Comparison of ENCODE assay signal across 8 cellular contexts in genomic region chr2:109130726-109130995, GRCh38. TPM values are rescaled to one million over a fixed set of nuclear protein-coding genes. Genes with fewer than 3 reads are reported as not detected.
DNase-seq lines count a peak whose midpoint lies in the region; ATAC-seq and TF ChIP-seq lines count a peak whose summit lies in the region.

No MANE protein-coding gene starts in this region.

- DNase-seq in GM12865 (ENCODE audit: low read depth) (no peak), SJSA1 (ENCODE audit: low read depth in 1 of 2, low spot score in 2 of 2) (no peak), fibroblast of villous mesenchyme (ENCODE audit: low read depth) (no peak), dedifferentiated amniotic fluid mesenchymal stem cell (ENCODE audit: extremely low spot score) (no peak), MG63 (no peak), foreskin melanocyte (no peak)

- H3K4me3 ChIP-seq in GM12865 (ENCODE audit: low read depth, low read length) (peak overlapping the region; percentile 8), SJSA1 (peak overlapping the region; percentile 79), fibroblast of villous mesenchyme (ENCODE audit: low read depth, low read length) (peak overlapping the region; percentile 88), skin epidermis (peak overlapping the region; percentile 54 to 73 (median 61)), MG63 (no peak overlapping the region; the same call in 1 of the 2 replicates)

- H3K9me3 ChIP-seq in SJSA1 (replicated peaks) = no peaks in the 10 kb centered on the region
- no peaks in the 10 kb centered on the region for H3K9me3 ChIP-seq in MG63

- no peak for ATAC-seq in HG03342 (IDR thresholded peaks at IDR 0.05; ENCODE audit: unreplicated experiment)

- no peak for TF ChIP-seq CTCF in GM12865 (IDR thresholded peaks at IDR 0.05; ENCODE audit: insufficient read depth, low read depth, low read length, missing control alignments)
- TF ChIP-seq CTCF in fibroblast of villous mesenchyme (IDR thresholded peaks at IDR 0.05; ENCODE audit: insufficient read depth, low read depth, low read length) = no peak

- H3K27ac ChIP-seq in SJSA1 (no peak overlapping the region), skin epidermis (peak overlapping the region in 5 of 21 experiments; percentile 75 to 92 (median 83))

- H3K36me3 ChIP-seq in SJSA1 (peaks cover 6% of the 10 kb centered on the region; the same call in 1 of the 2 replicates), MG63 (no peaks in the 10 kb centered on the region)

- H3K4me1 ChIP-seq in SJSA1 (replicated peaks) = peaks cover 53% of the 10 kb centered on the region

- H3K27me3 ChIP-seq in SJSA1 (replicated peaks) (no peaks in the 10 kb centered on the region), MG63 (peaks cover 5% of the 10 kb centered on the region; the same call in 1 of the 2 replicates)

RNA-seq across cellular contexts. Expression of gene SH3RF3, which starts 1.7 kb away (rescaled TPM):
- total RNA-seq in SJSA1 (2014; rRNA removed; shearing (Covaris generic)) = 3.6 and 6.1 TPM in 2 replicates
- 11.9 and 13.4 TPM in 2 replicates for total RNA-seq in fibroblast of villous mesenchyme
- 0.22 and 0.82 TPM in 2 replicates for total RNA-seq in MG63 (2014; rRNA removed; shearing (Covaris generic); ENCODE audit: low replicate concordance)
